In the genomic region with DNA sequence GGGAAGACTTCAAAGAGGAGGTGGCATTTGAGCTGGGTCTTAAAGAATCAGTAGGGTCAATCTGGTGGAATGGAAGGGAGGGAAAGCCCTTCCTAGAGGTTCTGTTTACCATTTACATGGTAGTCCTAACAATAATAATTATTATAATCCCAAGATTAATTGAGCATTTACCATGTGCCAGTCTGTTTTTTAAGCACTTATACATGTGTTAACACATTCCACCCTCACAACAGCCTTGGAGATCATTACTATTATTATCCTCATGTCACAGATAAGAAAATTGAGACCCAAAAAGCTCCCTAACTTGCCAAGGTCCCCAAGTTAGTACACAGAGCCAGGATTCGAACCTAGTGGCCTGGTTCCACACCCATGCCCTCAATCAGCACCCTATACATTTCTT, we compare ENCODE assay signal across 30 cellular contexts. TPM values are rescaled to one million over a fixed set of nuclear protein-coding genes. Genes with fewer than 3 reads are reported as not detected.
"Had no signal": no experiment of that assay in that cellular context is flagged by ENCODE, and none has a peak within 500 bp of the region (broad histone marks: within the 10 kb centered on the region; RNA-seq: fewer than 3 reads in every experiment).

No MANE protein-coding gene starts in this region.

- H3K36me3 ChIP-seq: neutrophil, ovary, stomach, thoracic aorta, thyroid gland, tibial nerve, upper lobe of left lung, vagina had no signal

- H3K27ac Mint-ChIP-seq: naive B cell; naive thymus-derived CD8-positive, alpha-beta T cell; natural killer cell treated with Interleukin-12 subunit alpha and Interleukin-12 subunit beta and Interleukin-15 and Interleukin-18, amount 100 ng/mL, for 72 hours; nephron progenitor cell; progenitor cell of endocrine pancreas; stimulated activated effector memory CD8-positive, alpha-beta T cell treated with anti-CD3 and anti-CD28 coated beads, Interleukin-12 subunit alpha, Interleukin-12 subunit beta, amount 100 ng/mL, for 72 hours; stimulated activated naive B cell treated with anti-CD40 and anti-IgM and Interleukin-4, amounts not matched to agents 10 μg/mL and 1 μg/mL and 100 μg/mL, for 72 hours; stimulated activated naive CD8-positive, alpha-beta T cell treated with anti-CD3 and anti-CD28 coated beads, Interleukin-15, Interleukin-2, amounts not matched to agents 100 ng/mL and 50 ng/mL, for 24 hours had no signal

- H3K4me3 ChIP-seq: ovary, psoas muscle, stomach, thoracic aorta, thyroid gland, tibial nerve, upper lobe of left lung, vagina had no signal

- DNase-seq: naive B cell; naive thymus-derived CD8-positive, alpha-beta T cell; nephron progenitor cell; nucleus accumbens; ovary; psoas muscle; right cardiac atrium; small intestine; stimulated activated CD4-positive, alpha-beta T cell treated with anti-CD3 and anti-CD28 coated beads, Interleukin-15, amount 100 ng/mL, for 24 hours; stimulated activated CD4-positive, alpha-beta T cell treated with anti-CD3 and anti-CD28 coated beads, Interleukin-2, amount 100 ng/mL, for 24 hours; stimulated activated CD4-positive, alpha-beta T cell treated with anti-CD3 and anti-CD28 coated beads, Interleukin-2, amount 100 ng/mL, for 48 hours; stimulated activated CD4-positive, alpha-beta T cell treated with anti-CD3 and anti-CD28 coated beads, Interleukin-4, amount 100 ng/mL, for 24 hours; stimulated activated naive B cell treated with anti-CD40 and anti-IgM and Interleukin-4, amounts not matched to agents 10 μg/mL and 1 μg/mL and 100 μg/mL, for 72 hours; stimulated activated naive CD4-positive, alpha-beta T cell treated with Interleukin-2 at 50 U/mL for 16 hours; stomach; thyroid gland; trophoblast cell; upper lobe of left lung had no signal

- H3K4me1 Mint-ChIP-seq: naive B cell; naive thymus-derived CD8-positive, alpha-beta T cell; neural crest cell; stimulated activated effector memory CD8-positive, alpha-beta T cell treated with anti-CD3 and anti-CD28 coated beads, Interleukin-12 subunit alpha, Interleukin-12 subunit beta, amount 100 ng/mL, for 72 hours; stimulated activated naive B cell treated with anti-CD40 and anti-IgM and Interleukin-4, amounts not matched to agents 10 μg/mL and 1 μg/mL and 100 μg/mL, for 72 hours had no signal

- H3K27ac ChIP-seq: neutrophil, ovary, parathyroid adenoma, psoas muscle, stomach, thoracic aorta, thyroid gland, tibial nerve, upper lobe of left lung, vagina had no signal

- H3K9me3 ChIP-seq: neutrophil, ovary, psoas muscle, stomach, thoracic aorta, thyroid gland, tibial nerve, upper lobe of left lung, vagina had no signal

- H3K9me3 Mint-ChIP-seq: naive B cell; naive thymus-derived CD8-positive, alpha-beta T cell; natural killer cell treated with Interleukin-12 subunit alpha and Interleukin-12 subunit beta and Interleukin-15 and Interleukin-18, amount 100 ng/mL, for 72 hours; nephron progenitor cell; neural crest cell; stimulated activated effector memory CD8-positive, alpha-beta T cell treated with anti-CD3 and anti-CD28 coated beads, Interleukin-12 subunit alpha, Interleukin-12 subunit beta, amount 100 ng/mL, for 72 hours; stimulated activated naive B cell treated with anti-CD40 and anti-IgM and Interleukin-4, amounts not matched to agents 10 μg/mL and 1 μg/mL and 100 μg/mL, for 72 hours; stimulated activated naive CD8-positive, alpha-beta T cell treated with anti-CD3 and anti-CD28 coated beads, Interleukin-15, Interleukin-2, amounts not matched to agents 100 ng/mL and 50 ng/mL, for 24 hours had no signal

- H3K4me3 Mint-ChIP-seq: naive B cell; naive thymus-derived CD8-positive, alpha-beta T cell; natural killer cell treated with Interleukin-12 subunit alpha and Interleukin-12 subunit beta and Interleukin-15 and Interleukin-18, amount 100 ng/mL, for 72 hours; nephron progenitor cell; neural crest cell; stimulated activated effector memory CD8-positive, alpha-beta T cell treated with anti-CD3 and anti-CD28 coated beads, Interleukin-12 subunit alpha, Interleukin-12 subunit beta, amount 100 ng/mL, for 72 hours; stimulated activated naive B cell treated with anti-CD40 and anti-IgM and Interleukin-4, amounts not matched to agents 10 μg/mL and 1 μg/mL and 100 μg/mL, for 72 hours; stimulated activated naive CD8-positive, alpha-beta T cell treated with anti-CD3 and anti-CD28 coated beads, Interleukin-15, Interleukin-2, amounts not matched to agents 100 ng/mL and 50 ng/mL, for 24 hours had no signal

- H3K4me1 ChIP-seq: parathyroid adenoma, psoas muscle, stomach, thyroid gland, tibial nerve, upper lobe of left lung, vagina had no signal

- H3K36me3 Mint-ChIP-seq: naive B cell; naive thymus-derived CD8-positive, alpha-beta T cell; natural killer cell treated with Interleukin-12 subunit alpha and Interleukin-12 subunit beta and Interleukin-15 and Interleukin-18, amount 100 ng/mL, for 72 hours; stimulated activated effector memory CD8-positive, alpha-beta T cell treated with anti-CD3 and anti-CD28 coated beads, Interleukin-12 subunit alpha, Interleukin-12 subunit beta, amount 100 ng/mL, for 72 hours; stimulated activated naive B cell treated with anti-CD40 and anti-IgM and Interleukin-4, amounts not matched to agents 10 μg/mL and 1 μg/mL and 100 μg/mL, for 72 hours had no signal

- H3K27me3 ChIP-seq: ovary, thyroid gland, tibial nerve, upper lobe of left lung, vagina had no signal

RNA-seq across cellular contexts. Expression of a gene that starts 10.8 kb away (rescaled TPM):
- total RNA-seq: naive thymus-derived CD8-positive, alpha-beta T cell; natural killer cell treated with Interleukin-12 subunit alpha and Interleukin-12 subunit beta and Interleukin-15 and Interleukin-18, amount 100 ng/mL, for 72 hours; neural crest cell; progenitor cell of endocrine pancreas; skeletal muscle tissue; temporal lobe had no signal
- polyA plus RNA-seq: naive thymus-derived CD8-positive, alpha-beta T cell had no signal
